ENCODE assay signal across 30 cellular contexts in genomic region chr6:149580880-149581279, GRCh38.
"Had no signal": no experiment of that assay in that cellular context is flagged by ENCODE, and none has a peak within 500 bp of the region (broad histone marks: within the 10 kb centered on the region; RNA-seq: fewer than 3 reads in every experiment).

No MANE protein-coding gene starts in this region.

- H3K36me3 Mint-ChIP-seq: activated naive CD4-positive, alpha-beta T cell treated with anti-CD3 and anti-CD28 coated beads, Interleukin-2, amount 50 U/mL, for 72 hours had no signal

- H3K27ac Mint-ChIP-seq: activated B cell treated with CpG ODN at 0.5 μM for 24 hours; activated CD4-positive, alpha-beta memory T cell treated with anti-CD3 and anti-CD28 coated beads, Interleukin-2, amount 10 ng/mL, durations not matched to agents 7 days and 5 days; activated naive CD4-positive, alpha-beta T cell treated with anti-CD3 and anti-CD28 coated beads, Interleukin-2, amount 10 ng/mL, durations not matched to agents 7 days and 5 days; activated naive CD8-positive, alpha-beta T cell treated with anti-CD3 and anti-CD28 coated beads, Interleukin-2, amount 10 ng/mL, durations not matched to agents 7 days and 5 days; activated T-cell treated with anti-CD3 and anti-CD28 coated beads, Interleukin-2, amount 50 U/mL, for 24 hours; activated T-cell treated with anti-CD3 and anti-CD28 coated beads, Interleukin-2, amount 50 U/mL, for 72 hours; brain; effector memory CD8-positive, alpha-beta T cell; T-helper 17 cell; T-helper 2 cell treated with Interferon-gamma antibody and Interleukin-4, amounts not matched to agents 5 μg/mL and 100 μg/mL, for 36 hours had no signal

- H3K27me3 ChIP-seq: ascending aorta, gastrocnemius medialis, heart left ventricle had no signal

- H3K4me3 ChIP-seq: ascending aorta, gastrocnemius medialis, heart left ventricle had no signal

- ATAC-seq: activated CD4-positive, CD25-positive, alpha-beta regulatory T cell treated with anti-CD3 and anti-CD28 coated beads, Interleukin-2, amount 50 U/mL, for 24 hours; activated naive CD4-positive, alpha-beta T cell treated with anti-CD3 and anti-CD28 coated beads, Interleukin-2, amount 50 U/mL, for 72 hours; activated T-cell treated with anti-CD3 and anti-CD28 coated beads, Interleukin-2, amount 50 U/mL, for 72 hours; effector memory CD8-positive, alpha-beta T cell; esophagus mucosa; gastrocnemius medialis; heart left ventricle; T-helper 17 cell had no signal

- H3K9me3 Mint-ChIP-seq: activated B cell treated with CpG ODN at 0.5 μM for 24 hours; activated CD4-positive, alpha-beta memory T cell treated with anti-CD3 and anti-CD28 coated beads, Interleukin-2, amount 10 ng/mL, durations not matched to agents 7 days and 5 days; activated naive CD4-positive, alpha-beta T cell treated with anti-CD3 and anti-CD28 coated beads, Interleukin-2, amount 10 ng/mL, durations not matched to agents 7 days and 5 days; activated naive CD4-positive, alpha-beta T cell treated with anti-CD3 and anti-CD28 coated beads, Interleukin-2, amount 50 U/mL, for 72 hours; activated naive CD8-positive, alpha-beta T cell treated with anti-CD3 and anti-CD28 coated beads, Interleukin-2, amount 10 ng/mL, durations not matched to agents 7 days and 5 days; activated T-cell treated with anti-CD3 and anti-CD28 coated beads, Interleukin-2, amount 50 U/mL, for 24 hours; activated T-cell treated with anti-CD3 and anti-CD28 coated beads, Interleukin-2, amount 50 U/mL, for 72 hours; brain; effector memory CD8-positive, alpha-beta T cell; T-helper 2 cell treated with Interferon-gamma antibody and Interleukin-4, amounts not matched to agents 5 μg/mL and 100 μg/mL, for 36 hours had no signal

- H3K27me3 Mint-ChIP-seq: activated B cell treated with CpG ODN at 0.5 μM for 24 hours; activated CD4-positive, alpha-beta memory T cell treated with anti-CD3 and anti-CD28 coated beads, Interleukin-2, amount 10 ng/mL, durations not matched to agents 7 days and 5 days; activated naive CD4-positive, alpha-beta T cell treated with anti-CD3 and anti-CD28 coated beads, Interleukin-2, amount 10 ng/mL, durations not matched to agents 7 days and 5 days; activated naive CD8-positive, alpha-beta T cell treated with anti-CD3 and anti-CD28 coated beads, Interleukin-2, amount 10 ng/mL, durations not matched to agents 7 days and 5 days; activated T-cell treated with anti-CD3 and anti-CD28 coated beads, Interleukin-2, amount 50 U/mL, for 24 hours; brain; effector memory CD8-positive, alpha-beta T cell; T-helper 17 cell had no signal

- H3K27ac ChIP-seq: ascending aorta, gastrocnemius medialis, heart left ventricle, WERI-Rb-1 had no signal

- H3K4me1 Mint-ChIP-seq: activated B cell treated with CpG ODN at 0.5 μM for 24 hours; activated CD4-positive, alpha-beta memory T cell treated with anti-CD3 and anti-CD28 coated beads, Interleukin-2, amount 10 ng/mL, durations not matched to agents 7 days and 5 days; activated naive CD4-positive, alpha-beta T cell treated with anti-CD3 and anti-CD28 coated beads, Interleukin-2, amount 10 ng/mL, durations not matched to agents 7 days and 5 days; brain had no signal

- H3K4me3 Mint-ChIP-seq: activated B cell treated with CpG ODN at 0.5 μM for 24 hours; activated CD4-positive, alpha-beta memory T cell treated with anti-CD3 and anti-CD28 coated beads, Interleukin-2, amount 10 ng/mL, durations not matched to agents 7 days and 5 days; activated naive CD4-positive, alpha-beta T cell treated with anti-CD3 and anti-CD28 coated beads, Interleukin-2, amount 10 ng/mL, durations not matched to agents 7 days and 5 days; activated naive CD8-positive, alpha-beta T cell treated with anti-CD3 and anti-CD28 coated beads, Interleukin-2, amount 10 ng/mL, durations not matched to agents 7 days and 5 days; activated T-cell treated with anti-CD3 and anti-CD28 coated beads, Interleukin-2, amount 50 U/mL, for 24 hours; activated T-cell treated with anti-CD3 and anti-CD28 coated beads, Interleukin-2, amount 50 U/mL, for 72 hours; brain; effector memory CD8-positive, alpha-beta T cell; T-helper 17 cell; T-helper 2 cell treated with Interferon-gamma antibody and Interleukin-4, amounts not matched to agents 5 μg/mL and 100 μg/mL, for 36 hours had no signal

- DNase-seq: activated B cell treated with CpG ODN at 0.5 μM for 24 hours; activated CD4-positive, alpha-beta memory T cell treated with anti-CD3 and anti-CD28 coated beads, Interleukin-2, amount 10 ng/mL, durations not matched to agents 7 days and 5 days; activated CD4-positive, alpha-beta T cell treated with anti-CD3 and anti-CD28 coated beads for 48 hours; activated CD8-positive, alpha-beta memory T cell treated with anti-CD3 and anti-CD28 coated beads, Interleukin-2, amount 50 U/mL, for 48 hours; activated gamma-delta T cell; activated naive CD4-positive, alpha-beta T cell; activated naive CD4-positive, alpha-beta T cell treated with anti-CD3 and anti-CD28 coated beads, Interleukin-2, amount 10 ng/mL, durations not matched to agents 7 days and 5 days; activated naive CD8-positive, alpha-beta T cell treated with anti-CD3 and anti-CD28 coated beads, Interleukin-2, amount 10 ng/mL, durations not matched to agents 7 days and 5 days; activated T-cell treated with anti-CD3 and anti-CD28 coated beads for 4 hours; activated T-cell treated with anti-CD3 and anti-CD28 coated beads, Interleukin-2, amount 50 U/mL, for 24 hours; activated T-cell treated with anti-CD3 and anti-CD28 coated beads, Interleukin-2, amount 50 U/mL, for 72 hours; caudate nucleus; cortex of kidney; dermis blood vessel endothelial cell; effector CD4-positive, alpha-beta T cell; effector memory CD8-positive, alpha-beta T cell; foreskin fibroblast; gastrocnemius medialis; glutamatergic neuron; heart left ventricle; T-helper 1 cell; T-helper 17 cell; T1000; WERI-Rb-1 had no signal

- H3K4me1 ChIP-seq: ascending aorta, gastrocnemius medialis, heart left ventricle had no signal

- H3K9me3 ChIP-seq: ascending aorta, gastrocnemius medialis, heart left ventricle had no signal
